31 cellular contexts compared by ENCODE assay signal in genomic region chr3:169880565-169881250, GRCh38. TPM values are rescaled to one million over a fixed set of nuclear protein-coding genes. Genes with fewer than 3 reads are reported as not detected.
"Had no signal": no experiment of that assay in that cellular context is flagged by ENCODE, and none has a peak within 500 bp of the region (broad histone marks: within the 10 kb centered on the region; RNA-seq: fewer than 3 reads in every experiment).

No MANE protein-coding gene starts in this region.

- FAIRE-seq: kidney, urothelium cell line had no signal

- H3K36me3 ChIP-seq: gastrocnemius medialis, heart left ventricle, left lung, ovary, spleen, thoracic aorta, tibial nerve, upper lobe of left lung had no signal

- H3K4me2 ChIP-seq: hepatocyte had no signal

- H2AFZ ChIP-seq: hepatocyte had no signal

- H3K9me3 ChIP-seq: gastrocnemius medialis, heart left ventricle, left lung, ovary, psoas muscle, spleen, thoracic aorta, tibial nerve, upper lobe of left lung had no signal

- H3K4me1 Mint-ChIP-seq: mesothelial cell of epicardium, nephron had no signal

- H3K27me3 ChIP-seq: gastrocnemius medialis, heart left ventricle, hepatocyte, left lung, ovary, spleen, tibial nerve, upper lobe of left lung had no signal

- H3K79me2 ChIP-seq: hepatocyte had no signal

- H3K36me3 Mint-ChIP-seq: mesothelial cell of epicardium; naive thymus-derived CD4-positive, alpha-beta T cell; stimulated activated naive B cell treated with anti-CD40 and anti-IgM and Interleukin-4, amounts not matched to agents 10 μg/mL and 1 μg/mL and 100 μg/mL, for 72 hours had no signal

- H3K27ac Mint-ChIP-seq: mesothelial cell of epicardium; nephron; stimulated activated naive B cell treated with anti-CD40 and anti-IgM and Interleukin-4, amounts not matched to agents 10 μg/mL and 1 μg/mL and 100 μg/mL, for 72 hours; stimulated activated naive CD8-positive, alpha-beta T cell treated with anti-CD3 and anti-CD28 coated beads, Interleukin-15, Interleukin-2, amounts not matched to agents 100 ng/mL and 50 ng/mL, for 24 hours had no signal

- H3K4me3 Mint-ChIP-seq: mesothelial cell of epicardium; naive thymus-derived CD4-positive, alpha-beta T cell; nephron; stimulated activated naive B cell treated with anti-CD40 and anti-IgM and Interleukin-4, amounts not matched to agents 10 μg/mL and 1 μg/mL and 100 μg/mL, for 72 hours; stimulated activated naive CD8-positive, alpha-beta T cell treated with anti-CD3 and anti-CD28 coated beads, Interleukin-15, Interleukin-2, amounts not matched to agents 100 ng/mL and 50 ng/mL, for 24 hours had no signal

- H3K9me3 Mint-ChIP-seq: nephron; stimulated activated naive CD8-positive, alpha-beta T cell treated with anti-CD3 and anti-CD28 coated beads, Interleukin-15, Interleukin-2, amounts not matched to agents 100 ng/mL and 50 ng/mL, for 24 hours had no signal

- H3K4me3 ChIP-seq: gastrocnemius medialis, heart left ventricle, hepatocyte, left lung, ovary, psoas muscle, skin epidermis, spleen, thoracic aorta, tibial nerve, upper lobe of left lung had no signal

- H3K27ac ChIP-seq: gastrocnemius medialis, heart left ventricle, hepatocyte, left lung, ovary, psoas muscle, skin epidermis, spleen, thoracic aorta, tibial nerve, upper lobe of left lung had no signal

- ATAC-seq: gastrocnemius medialis; left lung; naive thymus-derived CD4-positive, alpha-beta T cell; psoas muscle; right cardiac atrium; stimulated activated naive B cell treated with anti-CD40 and anti-IgM and Interleukin-4, amounts not matched to agents 10 μg/mL and 1 μg/mL and 100 μg/mL, for 72 hours had no signal

- DNase-seq: cortex of kidney; foreskin fibroblast; gastrocnemius medialis; heart left ventricle; kidney; left lung; mesenchymal stem cell; naive thymus-derived CD4-positive, alpha-beta T cell; occipital lobe; ovary; posterior cingulate gyrus; psoas muscle; right cardiac atrium; spleen; stimulated activated CD4-positive, alpha-beta T cell treated with anti-CD3 and anti-CD28 coated beads, Interleukin-4, amount 100 ng/mL, for 4 hours; stimulated activated naive B cell treated with anti-CD40 and anti-IgM and Interleukin-4, amounts not matched to agents 10 μg/mL and 1 μg/mL and 100 μg/mL, for 72 hours had no signal

- H3K27me3 Mint-ChIP-seq: stimulated activated naive B cell treated with anti-CD40 and anti-IgM and Interleukin-4, amounts not matched to agents 10 μg/mL and 1 μg/mL and 100 μg/mL, for 72 hours; stimulated activated naive CD8-positive, alpha-beta T cell treated with anti-CD3 and anti-CD28 coated beads, Interleukin-15, Interleukin-2, amounts not matched to agents 100 ng/mL and 50 ng/mL, for 24 hours had no signal

- H3K4me1 ChIP-seq: gastrocnemius medialis, left lung, psoas muscle, tibial nerve, upper lobe of left lung had no signal

RNA-seq across cellular contexts. Expression of gene LRRC31, which starts 11.0 kb away (rescaled TPM):
- total RNA-seq: dermis microvascular lymphatic vessel endothelial cell; lower leg skin; lung microvascular endothelial cell; mesothelial cell of epicardium; naive thymus-derived CD4-positive, alpha-beta T cell; occipital lobe; ovary; psoas muscle; right cardiac atrium; thoracic aorta; tibial nerve had no signal
- polyA plus RNA-seq: esophagus; heart left ventricle; naive thymus-derived CD4-positive, alpha-beta T cell; ovary; right cardiac atrium had no signal

RNA-seq across cellular contexts. Expression of gene SAMD7, which starts 30.7 kb away (rescaled TPM):
- total RNA-seq: dermis microvascular lymphatic vessel endothelial cell; gastrocnemius medialis; heart left ventricle; hepatocyte; kidney; left lung; lower leg skin; lung microvascular endothelial cell; mesothelial cell of epicardium; mucosa of gallbladder; naive thymus-derived CD4-positive, alpha-beta T cell; occipital lobe; ovary; psoas muscle; renal cortical epithelial cell; right cardiac atrium; spleen; thoracic aorta; tibial nerve; upper lobe of left lung had no signal
- polyA plus RNA-seq: esophagus; heart left ventricle; hepatocyte; naive thymus-derived CD4-positive, alpha-beta T cell; ovary; psoas muscle; right cardiac atrium had no signal
